Comparison of ENCODE assay signal across 10 cellular contexts in the genomic region with DNA sequence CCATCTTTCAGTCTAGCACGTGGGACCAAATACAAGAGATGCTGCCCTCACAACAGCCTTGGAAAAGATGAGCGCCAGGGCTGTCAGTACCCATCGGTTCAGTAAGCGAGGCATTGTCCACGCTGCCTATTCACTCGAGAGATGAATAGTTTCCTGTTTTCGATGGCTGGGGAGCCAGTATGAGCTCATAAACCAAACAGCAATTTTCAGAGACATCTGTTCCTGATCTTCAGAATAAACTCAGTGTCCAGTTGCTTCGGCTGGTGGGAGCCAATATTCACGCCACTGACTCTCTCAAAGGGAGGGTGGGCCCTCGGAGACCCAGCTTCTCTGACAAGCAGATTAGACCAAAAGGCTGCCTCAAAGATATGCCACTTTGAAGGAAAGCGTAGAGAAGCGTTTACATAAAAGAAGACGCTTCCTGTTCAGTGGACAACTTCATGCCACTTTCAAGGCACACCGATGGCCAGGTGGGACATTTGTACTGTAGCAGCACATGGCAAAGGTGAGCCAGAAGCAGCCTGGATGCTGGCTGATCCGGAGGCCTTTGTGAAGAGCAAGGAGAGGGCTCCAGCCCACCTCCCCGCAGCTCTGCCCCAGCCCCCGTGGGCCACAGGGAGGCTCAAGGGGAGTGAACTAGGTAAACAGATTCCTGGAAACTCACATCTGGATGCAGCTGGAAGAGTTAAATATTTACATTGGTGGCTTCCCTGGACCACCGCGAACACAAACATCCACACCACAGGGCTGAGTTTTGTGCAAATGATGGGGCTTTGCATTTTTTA. TPM values are rescaled to one million over a fixed set of nuclear protein-coding genes. Genes with fewer than 3 reads are reported as not detected.
DNase-seq lines count a peak whose midpoint lies in the region; ATAC-seq and TF ChIP-seq lines count a peak whose summit lies in the region.
"Had no signal": no experiment of that assay in that cellular context is flagged by ENCODE, and none has a peak within 500 bp of the region (broad histone marks: within the 10 kb centered on the region; RNA-seq: fewer than 3 reads in every experiment).

No MANE protein-coding gene starts in this region.

- peak overlapping the region; percentile 84 to 89 for H3K27ac ChIP-seq in ascending aorta
- peak overlapping the region in 1 of 2 donors; percentile 53 for H3K27ac ChIP-seq in uterus

- TF ChIP-seq CTCF in ascending aorta (IDR thresholded peaks at IDR 0.05) (no peak), uterus (IDR thresholded peaks at IDR 0.05) (no peak)

- no peak for TF ChIP-seq POLR2A in uterus (IDR thresholded peaks at IDR 0.05)

- ATAC-seq in left ventricle myocardium superior (peak; percentile 32), HG03520 (IDR thresholded peaks at IDR 0.05; ENCODE audit: unreplicated experiment) (no peak)
- ATAC-seq: natural killer cell had no signal

- H3K27me3 ChIP-seq in ascending aorta (no peaks in the 10 kb centered on the region), skeletal muscle satellite cell (ENCODE audit: control insufficient read depth, insufficient read depth, low read length) (no peaks in the 10 kb centered on the region), uterus (no peaks in the 10 kb centered on the region)

- H3K9me3 ChIP-seq in ascending aorta (no peaks in the 10 kb centered on the region), skeletal muscle satellite cell (replicated peaks; ENCODE audit: low read length) (no peaks in the 10 kb centered on the region), uterus (no peaks in the 10 kb centered on the region)

- H3K36me3 ChIP-seq in ascending aorta (peaks cover 14 to 44% of the 10 kb centered on the region in 2 donors), skeletal muscle satellite cell (ENCODE audit: insufficient read depth, low read length) (peaks cover 63% of the 10 kb centered on the region), uterus (no peaks in the 10 kb centered on the region)

- DNase-seq in GM04504 (ENCODE audit: low read depth) (peak; percentile 53), ascending aorta (ENCODE audit: low spot score in 2 of 2) (peak in 1 of 2 donors; percentile 68), left ventricle myocardium superior (peak; percentile 46), RPMI8226 (no peak), uterus (no peak)
- DNase-seq in stimulated activated CD4-positive, alpha-beta T cell treated with anti-CD3 and anti-CD28 coated beads, Interleukin-15, amount 100 ng/mL, for 24 hours: no peak
- DNase-seq: MV-4-11, natural killer cell had no signal

- intact Hi-C loops in ascending aorta (cut with DNase I) (loop anchor here (2.0 kb wide), 1 partner anchor 28 kb away; no protein-coding TSS in a partner anchor), left ventricle myocardium superior (cut with micrococcal nuclease) (no loop called here), uterus (cut with DNase I; ENCODE audit: low total_unique reads) (no loop called here)

- H3K4me1 ChIP-seq in ascending aorta (peaks cover 55 to 76% of the 10 kb centered on the region in 2 donors), skeletal muscle satellite cell (ENCODE audit: control insufficient read depth, insufficient read depth, low read length) (peaks cover 75% of the 10 kb centered on the region), uterus (peaks cover 3 to 15% of the 10 kb centered on the region in 2 donors)

- peak overlapping the region; percentile 33 for H3K9ac ChIP-seq in skeletal muscle satellite cell (ENCODE audit: low read depth, low read length)

- H3K4me3 ChIP-seq in ascending aorta (no peak overlapping the region), skeletal muscle satellite cell (ENCODE audit: low read length) (peak overlapping the region; percentile 4), uterus (no peak overlapping the region)

- H3K4me2 ChIP-seq in skeletal muscle satellite cell (ENCODE audit: low read length): peak overlapping the region; percentile 51

RNA-seq across cellular contexts. Expression of gene TIMM22, which starts 6.0 kb away (rescaled TPM):
- total RNA-seq in ascending aorta (12.1 TPM), left ventricle myocardium superior (15.8 TPM), uterus (10 to 100 TPM in 2 of 4 donors, 1 to 10 TPM in 2; 5.1 to 17.1 (median 10.8) TPM)
- 17.2 and 17.5 TPM in 2 replicates for total RNA-seq in skeletal muscle satellite cell (2012; rRNA removed)

RNA-seq across cellular contexts. Expression of gene NXN, which starts 23.4 kb away (rescaled TPM):
- total RNA-seq in ascending aorta (67.3 TPM), left ventricle myocardium superior (18.9 TPM), uterus (10 to 100 TPM in 3 of 4 donors, 1 to 10 TPM in 1; 6.5 to 99.0 (median 49.9) TPM)
- 1.0 and 3.3 TPM in 2 replicates for total RNA-seq in skeletal muscle satellite cell (2012; rRNA removed)

Comparison
In these comparisons a context has a peak if more than half of its experiments do, and no peak if none do; other contexts are left out.
1. DNase-seq: peak in GM04504 (single experiment) and left ventricle myocardium superior (single experiment); none in stimulated activated CD4-positive, alpha-beta T cell treated with anti-CD3 and anti-CD28 coated beads, Interleukin-15, amount 100 ng/mL, for 24 hours (single experiment), RPMI8226 (single experiment) and uterus (0 of 2).